In genomic region chr17:57603978-57604377, GRCh38 we compare ENCODE assay signal across 8 cellular contexts.
DNase-seq lines count a peak whose midpoint lies in the region; ATAC-seq, FAIRE-seq and TF ChIP-seq lines count a peak whose summit lies in the region.

No MANE protein-coding gene starts in this region.

- RAD21 ChIA-PET in GM12878 (lab: Charles Lee; ENCODE audit: unreplicated experiment) = interaction anchor here (0.8 to 1.2 kb wide), 4 partner anchors 9 to 360 kb away, joined by 3 to 5 read pairs (median 4); no protein-coding TSS in a partner anchor

- peak overlapping the region; percentile 44; the same call in 1 of the 2 replicates for H3K4me2 ChIP-seq in GM12878 (ENCODE audit: control insufficient read depth, insufficient read depth)

- no peak overlapping the region for H3K9ac ChIP-seq in GM12878 (ENCODE audit: control insufficient read depth, insufficient read depth, low read length)

- WGBS in GM12878 (ENCODE audit: insufficient coverage, insufficient replicate concordance, low lambda C conversion rate, missing lambda C conversion rate) = 90% methylated on average over 5 of the region's 5 CpGs

- TF ChIP-seq RAD21 in GM12878 (IDR thresholded peaks at IDR 0.05; ENCODE audit: insufficient read depth, low read depth, low read length) = no peak

- in situ Hi-C loops in GM12878 (cut with MboI) = no loop called here

- no peak overlapping the region for H2AFZ ChIP-seq in GM12878 (ENCODE audit: control insufficient read depth, low read depth, low read length)

- no peak overlapping the region for H3K4me3 ChIP-seq in GM12878

- H3K27ac ChIP-seq in GM12878 (ENCODE audit: control insufficient read depth, insufficient read depth) = peak overlapping the region; percentile 62

- ATAC-seq in HG03432 (IDR thresholded peaks at IDR 0.05; ENCODE audit: unreplicated experiment) (peak; percentile 46), GM12878 (peak; percentile 81), HG03097 (IDR thresholded peaks at IDR 0.05; ENCODE audit: low FRiP score, unreplicated experiment) (no peak)

- FAIRE-seq in GM12891 (lab: Jason Lieb, UNC) = peak; percentile 67
- peak; percentile 68 for FAIRE-seq in GM12878 (lab: Jason Lieb, UNC)
- no peak for FAIRE-seq in H54 (lab: Jason Lieb, UNC)

- TF ChIP-seq EP300 in GM12878 (IDR thresholded peaks at IDR 0.05; ENCODE audit: borderline replicate concordance in 1 of 2, control insufficient read depth in 1 of 2, low read depth in 2 of 2, low read length in 2 of 2) = 0 out of 4 replicates have a peak, but pooled peaks of 1 of the 2 experiments have one; percentile 26

- BruUV-seq in GM12878 (replicated peaks; lab: Mats Ljungman, UMichigan) = no TSS peak

- no peak for TF ChIP-seq CTCF in GM12878 (IDR thresholded peaks at IDR 0.05 in 2 of 3, conservative IDR thresholded peaks at IDR 0.05 in 1 of 3; ENCODE audit: control insufficient read depth in 2 of 3, extremely low read depth in 1 of 3, insufficient read depth in 1 of 3, low read depth in 3 of 3, low read length in 3 of 3)

- POLR2A ChIA-PET in GM12878 (lab: Charles Lee) = interaction anchor here (0.5 kb wide), 1 partner anchor 690 kb away, joined by 3 read pairs; the partner anchor contains the start of gene TRIM25

- SMC1A ChIA-PET in GM12878 (lab: Charles Lee; ENCODE audit: uncharacterized antibody, unreplicated experiment) = interaction anchor here (0.7 to 1.7 kb wide), 7 partner anchors 18 to 690 kb away, joined by 3 to 10 read pairs (median 3); partner anchors contain the start of gene TRIM25

- no peaks in the 10 kb centered on the region; the same call in none of the 2 replicates for H3K79me2 ChIP-seq in GM12878 (ENCODE audit: control insufficient read depth, insufficient read depth, low read length)

- no peaks in the 10 kb centered on the region for H3K9me3 ChIP-seq in GM12878 (replicated peaks; ENCODE audit: control insufficient read depth, insufficient read depth, low read length)

- no peak for DNase-seq in GM12891 (ENCODE audit: insufficient read length, low spot score)
- peak; percentile 54 for DNase-seq in T-helper 9 cell
- peak; percentile 79 for DNase-seq in GM12878 (ENCODE audit: low read depth, low spot score)
- peak; percentile 78 for DNase-seq in stimulated activated CD4-positive, alpha-beta T cell treated with anti-CD3 and anti-CD28 coated beads, Interleukin-15, amount 100 ng/mL, for 24 hours
- DNase-seq in H54 (ENCODE audit: insufficient read length, low spot score) = no peak
- DNase-seq in AG08395 (ENCODE audit: low spot score) = no peak

- TF ChIP-seq POLR2A in GM12891 (IDR thresholded peaks at IDR 0.05; ENCODE audit: low read depth, low read length) (no peak), GM12878 (IDR thresholded peaks at IDR 0.05; ENCODE audit: low read depth, low read length) (peak; percentile 25; the same call in 1 of the 2 replicates), H54 (IDR thresholded peaks at IDR 0.05; ENCODE audit: low read depth, low read length) (no peak)

- peaks cover 52% of the 10 kb centered on the region for H3K4me1 ChIP-seq in GM12878 (ENCODE audit: control insufficient read depth, insufficient read depth, low read length)

- no peaks in the 10 kb centered on the region; the same call in 1 of the 2 replicates for H4K20me1 ChIP-seq in GM12878 (ENCODE audit: control insufficient read depth, insufficient read depth)

- H3K36me3 ChIP-seq in GM12878 (ENCODE audit: control insufficient read depth in 2 of 2, insufficient read depth in 2 of 2, low read length in 1 of 2) = peaks cover 11 to 12% of the 10 kb centered on the region in 2 experiments; a peak in 2 of 4 replicates

- CTCF ChIA-PET in GM12878 (lab: Yijun Ruan, JAX) = interaction anchor here (0.6 to 1.2 kb wide), 3 partner anchors 136 to 361 kb away, joined by 3 to 5 read pairs (median 3); no protein-coding TSS in a partner anchor

- intact Hi-C loops in GM12878 (cut with micrococcal nuclease; ENCODE audit: unreplicated experiment) = no loop called here

- no peaks in the 10 kb centered on the region for H3K27me3 ChIP-seq in GM12878 (replicated peaks in 1 of 2; ENCODE audit: control insufficient read depth in 2 of 2, insufficient read depth in 2 of 2, low read length in 1 of 2)

TF ChIP-seq in GM12891, 5 proteins besides CTCF, POLR2A, EP300 and RAD21:
- TF ChIP-seq TAF1 (IDR thresholded peaks at IDR 0.05; ENCODE audit: low read depth, low read length) (no peak), SPI1 (IDR thresholded peaks at IDR 0.05; ENCODE audit: low read depth, low read length) (peak; percentile 51; the same call in 1 of the 2 replicates)

TF ChIP-seq in GM12878, 131 proteins besides CTCF, POLR2A, EP300 and RAD21 (continues in another document):
- no peak for TF ChIP-seq YBX1 (IDR thresholded peaks at IDR 0.05)
- no peak for TF ChIP-seq CHD4 (IDR thresholded peaks at IDR 0.05)
- no peak; the same call in 1 of the 2 replicates for TF ChIP-seq PAX5 (IDR thresholded peaks at IDR 0.05; ENCODE audit: borderline replicate concordance, low read depth, low read length)
- no peak for TF ChIP-seq NFYA (IDR thresholded peaks at IDR 0.05; ENCODE audit: borderline replicate concordance, low read depth, low read length)
- no peak for TF ChIP-seq MYC (IDR thresholded peaks at IDR 0.05; ENCODE audit: insufficient read depth, insufficient read length, insufficient replicate concordance, low read length, severe bottlenecking)
- no peak for TF ChIP-seq JUND (IDR thresholded peaks at IDR 0.05; ENCODE audit: low read depth, low read length)
- peak; percentile 70 to 72; a peak in 2 of 4 replicates for TF ChIP-seq IKZF2 (IDR thresholded peaks at IDR 0.05)
- TF ChIP-seq MXI1 (IDR thresholded peaks at IDR 0.05; ENCODE audit: low read depth, low read length) = no peak
- TF ChIP-seq IKZF1 (conservative IDR thresholded peaks at IDR 0.05) = peak; percentile 73
- no peak for TF ChIP-seq SREBF2 (IDR thresholded peaks at IDR 0.05; ENCODE audit: low read length)
- TF ChIP-seq BMI1 (IDR thresholded peaks at IDR 0.05; ENCODE audit: borderline replicate concordance) = no peak
- TF ChIP-seq USF1 (IDR thresholded peaks at IDR 0.05; ENCODE audit: borderline replicate concordance, extremely low read length, insufficient read depth, low read depth, low read length) = no peak
- peak; percentile 57; the same call in 1 of the 2 replicates for TF ChIP-seq MTA2 (IDR thresholded peaks at IDR 0.05; ENCODE audit: low read depth)
- TF ChIP-seq HDGF (IDR thresholded peaks at IDR 0.05) = no peak
- no peak for TF ChIP-seq PRDM15 (CRISPR knock-in tag; IDR thresholded peaks at IDR 0.05)
- peak in 1 of 2 experiments; percentile 42; a peak in 1 of 4 replicates for TF ChIP-seq ETV6 (conservative IDR thresholded peaks at IDR 0.05 in 1 of 2, IDR thresholded peaks at IDR 0.05 in 1 of 2; ENCODE audit: borderline replicate concordance in 1 of 2, low read depth in 1 of 2)
- TF ChIP-seq BCL3 (IDR thresholded peaks at IDR 0.05; ENCODE audit: borderline replicate concordance, insufficient read depth, low read depth, low read length, poor library complexity, severe bottlenecking) = no peak
- no peak for TF ChIP-seq NR2F1 (conservative IDR thresholded peaks at IDR 0.05)
- TF ChIP-seq ESRRA (IDR thresholded peaks at IDR 0.05; ENCODE audit: low read length) = no peak
- peak; percentile 38; the same call in 1 of the 2 replicates for TF ChIP-seq TCF12 (IDR thresholded peaks at IDR 0.05; ENCODE audit: low read depth, low read length)

Comparison
In these comparisons a context has a peak if more than half of its experiments do, and no peak if none do; other contexts are left out.
1. DNase-seq: peak in T-helper 9 cell (single experiment), GM12878 (single experiment) and stimulated activated CD4-positive, alpha-beta T cell treated with anti-CD3 and anti-CD28 coated beads, Interleukin-15, amount 100 ng/mL, for 24 hours (single experiment); none in GM12891 (single experiment), H54 (single experiment) and AG08395 (single experiment).